8 cellular contexts compared by ENCODE assay signal in the genomic region with DNA sequence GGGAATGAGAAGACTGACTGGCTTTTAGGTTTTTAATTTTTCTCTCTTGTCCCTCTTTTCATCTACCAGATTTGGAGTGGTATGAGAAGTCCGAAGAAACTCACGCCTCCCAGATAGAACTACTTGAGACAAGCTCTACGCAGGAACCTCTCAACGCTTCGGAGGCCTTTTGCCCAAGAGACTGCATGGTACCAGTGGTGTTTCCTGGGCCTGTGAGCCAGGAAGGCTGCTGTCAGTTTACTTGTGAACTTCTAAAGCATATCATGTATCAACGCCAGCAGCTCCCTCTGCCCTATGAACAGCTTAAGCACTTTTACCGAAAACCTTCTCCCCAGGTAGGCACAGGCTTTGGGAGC. TPM values are rescaled to one million over a fixed set of nuclear protein-coding genes. Genes with fewer than 3 reads are reported as not detected.
DNase-seq lines count a peak whose midpoint lies in the region; ATAC-seq and TF ChIP-seq lines count a peak whose summit lies in the region.

No MANE protein-coding gene starts in this region.

- H3K4me1 ChIP-seq in cardiac muscle cell (ENCODE audit: low read depth) (peaks cover 16% of the 10 kb centered on the region), neural progenitor cell (peaks cover 25% of the 10 kb centered on the region)

- H3K79me2 ChIP-seq in SU-DHL-6 (ENCODE audit: insufficient read depth, low read length): peaks cover 55% of the 10 kb centered on the region
- peaks cover 57% of the 10 kb centered on the region for H3K79me2 ChIP-seq in neural progenitor cell (ENCODE audit: low read depth)

- no peaks in the 10 kb centered on the region for H3K9me3 ChIP-seq in cardiac muscle cell (ENCODE audit: low read depth)
- no peaks in the 10 kb centered on the region for H3K9me3 ChIP-seq in SU-DHL-6 (ENCODE audit: insufficient read depth, low read length)
- no peaks in the 10 kb centered on the region for H3K9me3 ChIP-seq in neural progenitor cell (ENCODE audit: low read depth)

- peak overlapping the region; percentile 100 for H3K4me3 Mint-ChIP-seq in neural progenitor cell

- H3K36me3 ChIP-seq in cardiac muscle cell: peaks cover 15% of the 10 kb centered on the region
- H3K36me3 ChIP-seq in SU-DHL-6 (ENCODE audit: low read length): peaks cover 21% of the 10 kb centered on the region
- peaks cover 12% of the 10 kb centered on the region for H3K36me3 ChIP-seq in neural progenitor cell

- TF ChIP-seq CTCF in cardiac muscle cell (IDR thresholded peaks at IDR 0.05; ENCODE audit: low read depth, low read length) (no peak), SU-DHL-6 (IDR thresholded peaks at IDR 0.05; ENCODE audit: insufficient read depth, low read length, poor library complexity, severe bottlenecking) (no peak), neural progenitor cell (IDR thresholded peaks at IDR 0.05) (no peak)

- H3K27me3 Mint-ChIP-seq in neural progenitor cell (ENCODE audit: insufficient read depth, low read depth): peaks cover 13% of the 10 kb centered on the region

- no peak for ATAC-seq in Right ventricle myocardium inferior

- H3K9me2 ChIP-seq in SU-DHL-6 (replicated peaks; ENCODE audit: insufficient read depth, low read length): no peaks in the 10 kb centered on the region

- H3F3A ChIP-seq in SU-DHL-6 (ENCODE audit: insufficient read depth) (peaks cover 17% of the 10 kb centered on the region), neural progenitor cell (ENCODE audit: low read depth) (peaks cover 28% of the 10 kb centered on the region)

- H3K4me2 ChIP-seq in SU-DHL-6 (ENCODE audit: low read depth, low read length, poor library complexity, severe bottlenecking) (peak overlapping the region; percentile 89), neural progenitor cell (peak overlapping the region; percentile 90)

- H3K27ac ChIP-seq in cardiac muscle cell (peak overlapping the region; percentile 38), SU-DHL-6 (ENCODE audit: low read depth, low read length) (peak overlapping the region; percentile 65), epithelial cell of prostate (peak overlapping the region; percentile 44), neural progenitor cell (no peak overlapping the region)

- no peaks in the 10 kb centered on the region for H3K9me3 Mint-ChIP-seq in neural progenitor cell

- peak; percentile 9 to 16 for DNase-seq in cardiac muscle cell (ENCODE audit: low read depth in 1 of 2, low spot score in 1 of 2)
- no peak for DNase-seq in Right ventricle myocardium inferior (ENCODE audit: missing footprints)
- DNase-seq in epithelial cell of prostate (ENCODE audit: low read depth, low spot score): no peak
- no peak for DNase-seq in neural progenitor cell (ENCODE audit: low spot score)
- no peak for DNase-seq in ecto neural progenitor cell (ENCODE audit: low spot score)
- no peak for DNase-seq in NCI-H2196 treated with DMSO at 0.1 percent for 48 hours (lab: John Stamatoyannopoulos, UW; ENCODE audit: unreplicated experiment)
- DNase-seq in glomerular visceral epithelial cell (ENCODE audit: extremely low spot score): no peak

- peak overlapping the region; percentile 99 for H3K27ac Mint-ChIP-seq in neural progenitor cell

- peaks cover 15% of the 10 kb centered on the region for H3K36me3 Mint-ChIP-seq in neural progenitor cell

- H3K4me1 Mint-ChIP-seq in neural progenitor cell: peaks cover 33% of the 10 kb centered on the region

- H3K27me3 ChIP-seq in cardiac muscle cell: no peaks in the 10 kb centered on the region
- H3K27me3 ChIP-seq in SU-DHL-6 (ENCODE audit: low read length): no peaks in the 10 kb centered on the region
- no peaks in the 10 kb centered on the region for H3K27me3 ChIP-seq in neural progenitor cell

- H4K20me1 ChIP-seq in SU-DHL-6 (ENCODE audit: low read depth, low read length) (peaks cover 6% of the 10 kb centered on the region; the same call in 1 of the 2 replicates), neural progenitor cell (ENCODE audit: low read depth) (peaks cover 30% of the 10 kb centered on the region)

- intact Hi-C loops in Right ventricle myocardium inferior (cut with DNase I): no loop called here

- H3K4me3 ChIP-seq in cardiac muscle cell: peak overlapping the region; percentile 72
- peak overlapping the region; percentile 84 for H3K4me3 ChIP-seq in SU-DHL-6 (ENCODE audit: insufficient read depth, low read length, poor library complexity, severe bottlenecking)
- H3K4me3 ChIP-seq in neural progenitor cell: peak overlapping the region; percentile 79

- H3K9ac ChIP-seq in SU-DHL-6 (ENCODE audit: low read length) (peak overlapping the region; percentile 87), neural progenitor cell (peak overlapping the region; percentile 73)

- H2AFZ ChIP-seq in SU-DHL-6 (ENCODE audit: low read depth, low read length, severe bottlenecking) (peak overlapping the region; percentile 72), neural progenitor cell (replicated peaks) (no peak overlapping the region)

RNA-seq across cellular contexts. Expression of gene MAD2L1BP, which starts 0.7 kb away (rescaled TPM):
- total RNA-seq in cardiac muscle cell (34.0 and 68.4 TPM in 2 replicates), Right ventricle myocardium inferior (26.7 TPM), neural progenitor cell (ENCODE audit: low replicate concordance) (52.0 and 88.1 TPM in 2 replicates)
- polyA plus RNA-seq in cardiac muscle cell: 53.7 and 60.6 TPM in 2 replicates

RNA-seq across cellular contexts. Expression of gene GTPBP2, which starts 7.2 kb away (rescaled TPM):
- 48.8 and 63.6 TPM in 2 replicates for total RNA-seq in cardiac muscle cell
- 16.4 and 22.8 TPM in 2 replicates for polyA plus RNA-seq in cardiac muscle cell
- total RNA-seq in Right ventricle myocardium inferior: 23.9 TPM
- 45.5 and 77.1 TPM in 2 replicates for total RNA-seq in neural progenitor cell (ENCODE audit: low replicate concordance)

RNA-seq across cellular contexts. Expression of gene RSPH9, which starts 8.5 kb away (rescaled TPM):
- total RNA-seq in cardiac muscle cell (2.1 and 2.9 TPM in 2 replicates), Right ventricle myocardium inferior (0.11 TPM), neural progenitor cell (ENCODE audit: low replicate concordance) (0.47 and 1.4 TPM in 2 replicates)
- 5.8 and 8.1 TPM in 2 replicates for polyA plus RNA-seq in cardiac muscle cell

RNA-seq across cellular contexts. Expression of gene MRPS18A, which starts 51.3 kb away (rescaled TPM):
- 65.9 and 80.2 TPM in 2 replicates for total RNA-seq in cardiac muscle cell
- polyA plus RNA-seq in cardiac muscle cell: 87.0 and 94.8 TPM in 2 replicates
- total RNA-seq in Right ventricle myocardium inferior: 43.1 TPM
- total RNA-seq in neural progenitor cell (ENCODE audit: low replicate concordance): 34.5 and 52.7 TPM in 2 replicates

Comparison
In these comparisons a context has a peak if more than half of its experiments do, and no peak if none do; other contexts are left out.
1. DNase-seq: peak in cardiac muscle cell (2 of 2); none in Right ventricle myocardium inferior (single experiment), epithelial cell of prostate (single experiment), neural progenitor cell (single experiment), ecto neural progenitor cell (single experiment), NCI-H2196 treated with DMSO at 0.1 percent for 48 hours (single experiment) and glomerular visceral epithelial cell (single experiment).
2. Peak in every context shown above with its lines, with median percentiles within 50 percentile points of each other: H3K4me3 ChIP-seq.